Comparison of ENCODE assay signal across 9 cellular contexts in the genomic region with DNA sequence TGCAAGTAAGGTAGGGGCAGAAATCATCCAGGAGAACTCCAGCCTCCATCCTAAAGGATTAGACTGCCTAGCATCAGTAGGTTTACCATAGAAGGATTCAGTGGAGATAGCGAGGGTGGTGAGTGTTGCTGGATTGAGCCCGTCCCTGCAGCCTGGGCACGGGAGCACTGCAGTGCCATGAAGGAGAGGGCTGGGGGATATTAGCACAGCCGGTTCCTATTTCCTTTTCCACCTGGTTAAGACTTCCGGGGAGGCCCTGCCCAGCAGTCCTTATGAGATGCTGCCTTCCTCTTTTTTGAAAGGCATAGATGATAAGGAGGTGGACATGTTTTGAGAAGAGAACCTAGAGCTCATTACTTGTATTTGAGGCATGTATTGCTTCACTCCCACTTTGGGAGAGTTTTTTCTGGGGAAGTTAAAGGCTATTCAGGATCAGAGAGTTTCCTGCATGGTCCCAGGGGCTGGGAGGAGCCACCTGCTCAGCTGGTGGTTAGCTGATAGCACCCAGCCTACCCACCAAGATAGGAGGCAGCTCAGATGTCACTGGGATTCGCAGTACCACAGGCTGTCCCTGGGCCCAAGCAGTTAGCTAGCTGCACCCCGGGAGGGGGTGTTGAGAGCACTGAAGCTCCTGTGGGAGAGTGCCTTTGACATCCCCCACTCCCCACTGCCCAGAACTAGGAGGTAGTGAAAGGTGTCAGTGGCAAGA. TPM values are rescaled to one million over a fixed set of nuclear protein-coding genes. Genes with fewer than 3 reads are reported as not detected.
DNase-seq lines count a peak whose midpoint lies in the region; ATAC-seq and TF ChIP-seq lines count a peak whose summit lies in the region.
"Had no signal": no experiment of that assay in that cellular context is flagged by ENCODE, and none has a peak within 500 bp of the region (broad histone marks: within the 10 kb centered on the region; RNA-seq: fewer than 3 reads in every experiment).

No MANE protein-coding gene starts in this region.

- peak overlapping the region; percentile 99 to 100 for H3K27ac ChIP-seq in thoracic aorta

- no peak overlapping the region for H3K27ac Mint-ChIP-seq in T-helper 1 cell treated with Interleukin-12 subunit alpha and Interleukin-12 subunit beta and Interleukin-4 antibody, amounts not matched to agents 30 μg/mL and 1 μg/mL, for 36 hours
- no peak overlapping the region for H3K27ac Mint-ChIP-seq in activated T-helper 1 cell treated with anti-CD3 and anti-CD28 coated beads, Interleukin-12 subunit alpha, Interleukin-12 subunit beta, Interleukin-2, Interleukin-4 antibody, amounts not matched to agents 30 ng/mL and 10 ng/mL and 1 ng/mL, durations not matched to agents 14 hours and 24 hours and 36 hours

- intact Hi-C loops in activated T-helper 1 cell treated with anti-CD3 and anti-CD28 coated beads, Interleukin-12 subunit alpha, Interleukin-12 subunit beta, Interleukin-2, Interleukin-4 antibody, amounts not matched to agents 30 ng/mL and 10 ng/mL and 1 ng/mL, durations not matched to agents 14 hours and 24 hours and 36 hours (cut with micrococcal nuclease): no loop called here

- peak overlapping the region; percentile 56 for H3K4me3 ChIP-seq in thoracic aorta

- H3K27me3 Mint-ChIP-seq in T-helper 1 cell treated with Interleukin-12 subunit alpha and Interleukin-12 subunit beta and Interleukin-4 antibody, amounts not matched to agents 30 μg/mL and 1 μg/mL, for 36 hours (ENCODE audit: low read depth): no peaks in the 10 kb centered on the region
- H3K27me3 Mint-ChIP-seq in activated T-helper 1 cell treated with anti-CD3 and anti-CD28 coated beads, Interleukin-12 subunit alpha, Interleukin-12 subunit beta, Interleukin-2, Interleukin-4 antibody, amounts not matched to agents 30 ng/mL and 10 ng/mL and 1 ng/mL, durations not matched to agents 14 hours and 24 hours and 36 hours (ENCODE audit: insufficient read depth): no peaks in the 10 kb centered on the region

- no peak for TF ChIP-seq CTCF in thoracic aorta (IDR thresholded peaks at IDR 0.05)

- ATAC-seq in thoracic aorta (ENCODE audit: insufficient number of reproducible peaks, low FRiP score, low read depth) (no peak), left lobe of liver (no peak)

- peaks cover 64% of the 10 kb centered on the region for H3K4me1 Mint-ChIP-seq in T-helper 1 cell treated with Interleukin-12 subunit alpha and Interleukin-12 subunit beta and Interleukin-4 antibody, amounts not matched to agents 30 μg/mL and 1 μg/mL, for 36 hours (ENCODE audit: low read depth)
- H3K4me1 Mint-ChIP-seq in activated T-helper 1 cell treated with anti-CD3 and anti-CD28 coated beads, Interleukin-12 subunit alpha, Interleukin-12 subunit beta, Interleukin-2, Interleukin-4 antibody, amounts not matched to agents 30 ng/mL and 10 ng/mL and 1 ng/mL, durations not matched to agents 14 hours and 24 hours and 36 hours (ENCODE audit: low read depth): peaks cover 72% of the 10 kb centered on the region

- H3K9me3 Mint-ChIP-seq in T-helper 1 cell treated with Interleukin-12 subunit alpha and Interleukin-12 subunit beta and Interleukin-4 antibody, amounts not matched to agents 30 μg/mL and 1 μg/mL, for 36 hours: no peaks in the 10 kb centered on the region
- H3K9me3 Mint-ChIP-seq in activated T-helper 1 cell treated with anti-CD3 and anti-CD28 coated beads, Interleukin-12 subunit alpha, Interleukin-12 subunit beta, Interleukin-2, Interleukin-4 antibody, amounts not matched to agents 30 ng/mL and 10 ng/mL and 1 ng/mL, durations not matched to agents 14 hours and 24 hours and 36 hours: no peaks in the 10 kb centered on the region

- H3K9me3 ChIP-seq in thoracic aorta: no peaks in the 10 kb centered on the region

- H3K36me3 ChIP-seq in thoracic aorta: no peaks in the 10 kb centered on the region

- H3K4me1 ChIP-seq in thoracic aorta (ENCODE audit: control insufficient read depth in 1 of 2, low read depth in 2 of 2): peaks cover 85 to 100% of the 10 kb centered on the region in 2 donors

- peaks cover 17% of the 10 kb centered on the region for H3K36me3 Mint-ChIP-seq in T-helper 1 cell treated with Interleukin-12 subunit alpha and Interleukin-12 subunit beta and Interleukin-4 antibody, amounts not matched to agents 30 μg/mL and 1 μg/mL, for 36 hours (ENCODE audit: low read depth)
- peaks cover 15% of the 10 kb centered on the region for H3K36me3 Mint-ChIP-seq in activated T-helper 1 cell treated with anti-CD3 and anti-CD28 coated beads, Interleukin-12 subunit alpha, Interleukin-12 subunit beta, Interleukin-2, Interleukin-4 antibody, amounts not matched to agents 30 ng/mL and 10 ng/mL and 1 ng/mL, durations not matched to agents 14 hours and 24 hours and 36 hours (ENCODE audit: low read depth)

- H3K27me3 ChIP-seq in thoracic aorta (replicated peaks; ENCODE audit: insufficient read depth): no peaks in the 10 kb centered on the region

- H3K4me3 Mint-ChIP-seq in T-helper 1 cell treated with Interleukin-12 subunit alpha and Interleukin-12 subunit beta and Interleukin-4 antibody, amounts not matched to agents 30 μg/mL and 1 μg/mL, for 36 hours: peak overlapping the region; percentile 14
- H3K4me3 Mint-ChIP-seq in activated T-helper 1 cell treated with anti-CD3 and anti-CD28 coated beads, Interleukin-12 subunit alpha, Interleukin-12 subunit beta, Interleukin-2, Interleukin-4 antibody, amounts not matched to agents 30 ng/mL and 10 ng/mL and 1 ng/mL, durations not matched to agents 14 hours and 24 hours and 36 hours: peak overlapping the region; percentile 11

- DNase-seq in T-helper 1 cell (no peak), left kidney (ENCODE audit: low read depth, low spot score) (peak; percentile 65), thoracic aorta (ENCODE audit: low spot score) (no peak), left lobe of liver (ENCODE audit: low spot score) (no peak), T1000 (lab: John Stamatoyannopoulos, UW) (no peak), NCI-H2196 (lab: John Stamatoyannopoulos, UW; ENCODE audit: unreplicated experiment) (no peak)
- no peak for DNase-seq in activated T-helper 1 cell treated with anti-CD3 and anti-CD28 coated beads, Interleukin-12 subunit alpha, Interleukin-12 subunit beta, Interleukin-2, Interleukin-4 antibody, amounts not matched to agents 30 ng/mL and 10 ng/mL and 1 ng/mL, durations not matched to agents 14 hours and 24 hours and 36 hours (ENCODE audit: low spot score)
- DNase-seq: stimulated activated CD4-positive, alpha-beta T cell treated with anti-CD3 and anti-CD28 coated beads, Interleukin-15, amount 100 ng/mL, for 24 hours had no signal

RNA-seq across cellular contexts. Expression of gene ACTN4, which starts 17.2 kb away (rescaled TPM):
- 281 and 287 TPM in 2 replicates for total RNA-seq in activated T-helper 1 cell treated with anti-CD3 and anti-CD28 coated beads, Interleukin-12 subunit alpha, Interleukin-12 subunit beta, Interleukin-2, Interleukin-4 antibody, amounts not matched to agents 30 ng/mL and 10 ng/mL and 1 ng/mL, durations not matched to agents 14 hours and 24 hours and 36 hours
- 1,000 to 10,000 TPM in 1 of 2 donors, 100 to 1,000 TPM in 1; 668 to 1,387 TPM for total RNA-seq in thoracic aorta
- total RNA-seq in left lobe of liver: 156 TPM

RNA-seq across cellular contexts. Expression of gene EIF3K, which starts 45.7 kb away (rescaled TPM):
- total RNA-seq in activated T-helper 1 cell treated with anti-CD3 and anti-CD28 coated beads, Interleukin-12 subunit alpha, Interleukin-12 subunit beta, Interleukin-2, Interleukin-4 antibody, amounts not matched to agents 30 ng/mL and 10 ng/mL and 1 ng/mL, durations not matched to agents 14 hours and 24 hours and 36 hours: 309 and 326 TPM in 2 replicates
- 100 to 1,000 TPM; 237 to 302 TPM for total RNA-seq in thoracic aorta
- total RNA-seq in left lobe of liver: 106 TPM

RNA-seq across cellular contexts. Expression of gene MAP4K1, which starts 46.9 kb away (rescaled TPM):
- total RNA-seq in activated T-helper 1 cell treated with anti-CD3 and anti-CD28 coated beads, Interleukin-12 subunit alpha, Interleukin-12 subunit beta, Interleukin-2, Interleukin-4 antibody, amounts not matched to agents 30 ng/mL and 10 ng/mL and 1 ng/mL, durations not matched to agents 14 hours and 24 hours and 36 hours: 159 and 182 TPM in 2 replicates
- total RNA-seq in thoracic aorta (10 to 100 TPM in 1 of 2 donors, 1 to 10 TPM in 1; 4.6 to 33.7 TPM), left lobe of liver (3.5 TPM)
